2 cellular contexts compared by ENCODE assay signal in the genomic region with DNA sequence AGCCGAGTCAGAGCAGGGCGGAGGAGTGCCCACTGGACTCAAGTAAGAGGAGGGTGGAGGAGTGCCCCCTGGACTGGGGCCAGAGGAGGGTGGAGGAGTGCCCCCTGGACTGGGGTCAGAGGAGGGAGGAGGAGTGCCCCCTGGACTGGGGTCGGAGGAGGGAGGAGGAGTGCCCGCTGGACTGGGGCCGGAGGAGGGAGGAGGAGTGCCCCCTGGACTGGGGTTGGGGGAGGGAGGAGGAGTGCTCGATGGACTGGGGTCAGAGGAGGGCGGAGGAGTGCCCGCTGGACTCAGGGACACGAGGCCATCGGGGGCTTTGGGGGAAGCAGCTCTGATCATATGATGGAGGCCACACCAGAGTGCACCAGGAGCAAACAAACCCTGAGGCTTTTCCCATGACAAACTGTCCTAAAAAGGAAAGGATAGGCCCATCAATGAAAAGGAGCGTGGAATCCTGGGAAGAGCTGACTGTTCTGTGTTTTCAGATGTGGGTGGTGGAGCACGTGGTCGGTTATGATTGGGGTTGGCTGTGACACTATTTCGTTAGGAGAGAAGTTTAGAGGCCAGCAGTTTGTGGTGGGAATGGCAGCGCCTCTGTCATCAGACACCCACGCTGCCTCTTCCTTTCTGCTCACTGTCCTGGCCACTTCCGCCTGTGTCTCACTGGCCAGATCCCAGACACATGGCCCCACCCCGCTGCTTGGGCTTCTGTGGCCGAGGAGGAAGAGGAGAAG.
TF ChIP-seq lines count a peak whose summit lies in the region.

No MANE protein-coding gene starts in this region.

TF ChIP-seq in GM12878, 131 proteins besides CTCF, POLR2A, EP300 and RAD21 (continued from another document):
- TF ChIP-seq, protein P1, sequence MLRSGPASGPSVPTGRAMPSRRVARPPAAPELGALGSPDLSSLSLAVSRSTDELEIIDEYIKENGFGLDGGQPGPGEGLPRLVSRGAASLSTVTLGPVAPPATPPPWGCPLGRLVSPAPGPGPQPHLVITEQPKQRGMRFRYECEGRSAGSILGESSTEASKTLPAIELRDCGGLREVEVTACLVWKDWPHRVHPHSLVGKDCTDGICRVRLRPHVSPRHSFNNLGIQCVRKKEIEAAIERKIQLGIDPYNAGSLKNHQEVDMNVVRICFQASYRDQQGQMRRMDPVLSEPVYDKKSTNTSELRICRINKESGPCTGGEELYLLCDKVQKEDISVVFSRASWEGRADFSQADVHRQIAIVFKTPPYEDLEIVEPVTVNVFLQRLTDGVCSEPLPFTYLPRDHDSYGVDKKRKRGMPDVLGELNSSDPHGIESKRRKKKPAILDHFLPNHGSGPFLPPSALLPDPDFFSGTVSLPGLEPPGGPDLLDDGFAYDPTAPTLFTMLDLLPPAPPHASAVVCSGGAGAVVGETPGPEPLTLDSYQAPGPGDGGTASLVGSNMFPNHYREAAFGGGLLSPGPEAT (IDR thresholded peaks at IDR 0.05; ENCODE audit: low read depth), result 0 out of 2 replicates have a peak, but pooled peaks have one; percentile 53
- TF ChIP-seq, protein P2, sequence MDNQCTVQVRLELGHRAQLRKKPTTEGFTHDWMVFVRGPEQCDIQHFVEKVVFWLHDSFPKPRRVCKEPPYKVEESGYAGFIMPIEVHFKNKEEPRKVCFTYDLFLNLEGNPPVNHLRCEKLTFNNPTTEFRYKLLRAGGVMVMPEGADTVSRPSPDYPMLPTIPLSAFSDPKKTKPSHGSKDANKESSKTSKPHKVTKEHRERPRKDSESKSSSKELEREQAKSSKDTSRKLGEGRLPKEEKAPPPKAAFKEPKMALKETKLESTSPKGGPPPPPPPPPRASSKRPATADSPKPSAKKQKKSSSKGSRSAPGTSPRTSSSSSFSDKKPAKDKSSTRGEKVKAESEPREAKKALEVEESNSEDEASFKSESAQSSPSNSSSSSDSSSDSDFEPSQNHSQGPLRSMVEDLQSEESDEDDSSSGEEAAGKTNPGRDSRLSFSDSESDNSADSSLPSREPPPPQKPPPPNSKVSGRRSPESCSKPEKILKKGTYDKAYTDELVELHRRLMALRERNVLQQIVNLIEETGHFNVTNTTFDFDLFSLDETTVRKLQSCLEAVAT (IDR thresholded peaks at IDR 0.05), result 0 out of 2 replicates have a peak, but pooled peaks have one; percentile 15
- TF ChIP-seq STAT3 (IDR thresholded peaks at IDR 0.05; ENCODE audit: low read depth, low read length) (no peak), ATF7 (IDR thresholded peaks at IDR 0.05; ENCODE audit: low read depth) (peak; percentile 40), RUNX3 (IDR thresholded peaks at IDR 0.05; ENCODE audit: low read length) (peak; percentile 34), SPI1 (IDR thresholded peaks at IDR 0.05; ENCODE audit: borderline replicate concordance, insufficient read depth, low read depth, low read length) (peak; percentile 21; the same call in 1 of the 2 replicates), RAD51 (IDR thresholded peaks at IDR 0.05) (peak; percentile 70), MTA2 (IDR thresholded peaks at IDR 0.05; ENCODE audit: low read depth) (0 out of 2 replicates have a peak, but pooled peaks have one; percentile 33), HDGF (IDR thresholded peaks at IDR 0.05) (no peak), KAT2A (conservative IDR thresholded peaks at IDR 0.05; ENCODE audit: control insufficient read depth, low read depth, low read length) (no peak), CEBPB (IDR thresholded peaks at IDR 0.05; ENCODE audit: borderline replicate concordance in 1 of 2, low read depth in 2 of 2, low read length in 2 of 2) (no peak), STAT1 (conservative IDR thresholded peaks at IDR 0.05) (no peak), CUX1 (IDR thresholded peaks at IDR 0.05; ENCODE audit: insufficient replicate concordance, low read depth, low read length) (no peak)

TF ChIP-seq in SK-N-SH treated with all-trans-retinoic acid at 6 μM for 48 hours, 23 proteins besides CTCF, POLR2A, EP300 and RAD21 (continued from another document):
- TF ChIP-seq TCF4 (CRISPR knock-in tag; IDR thresholded peaks at IDR 0.05; ENCODE audit: borderline replicate concordance), result no peak
- TF ChIP-seq ZNF565 (CRISPR knock-in tag; conservative IDR thresholded peaks at IDR 0.05; ENCODE audit: low read depth), result no peak
- no peak for TF ChIP-seq SNAI2 (CRISPR knock-in tag; IDR thresholded peaks at IDR 0.05)
- TF ChIP-seq ESRRG (CRISPR knock-in tag; IDR thresholded peaks at IDR 0.05), result no peak
- TF ChIP-seq ZNF8 (CRISPR knock-in tag; IDR thresholded peaks at IDR 0.05), result no peak
- TF ChIP-seq OSR1 (CRISPR knock-in tag; IDR thresholded peaks at IDR 0.05), result no peak
- TF ChIP-seq CSDC2 (CRISPR knock-in tag; IDR thresholded peaks at IDR 0.05), result no peak
- TF ChIP-seq ISL1 (CRISPR knock-in tag; IDR thresholded peaks at IDR 0.05), result no peak
- TF ChIP-seq, protein P3, sequence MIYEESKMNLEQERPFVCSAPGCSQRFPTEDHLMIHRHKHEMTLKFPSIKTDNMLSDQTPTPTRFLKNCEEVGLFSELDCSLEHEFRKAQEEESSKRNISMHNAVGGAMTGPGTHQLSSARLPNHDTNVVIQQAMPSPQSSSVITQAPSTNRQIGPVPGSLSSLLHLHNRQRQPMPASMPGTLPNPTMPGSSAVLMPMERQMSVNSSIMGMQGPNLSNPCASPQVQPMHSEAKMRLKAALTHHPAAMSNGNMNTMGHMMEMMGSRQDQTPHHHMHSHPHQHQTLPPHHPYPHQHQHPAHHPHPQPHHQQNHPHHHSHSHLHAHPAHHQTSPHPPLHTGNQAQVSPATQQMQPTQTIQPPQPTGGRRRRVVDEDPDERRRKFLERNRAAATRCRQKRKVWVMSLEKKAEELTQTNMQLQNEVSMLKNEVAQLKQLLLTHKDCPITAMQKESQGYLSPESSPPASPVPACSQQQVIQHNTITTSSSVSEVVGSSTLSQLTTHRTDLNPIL (CRISPR knock-in tag; IDR thresholded peaks at IDR 0.05; ENCODE audit: low read depth), result no peak
- no peak for TF ChIP-seq ZFP3 (CRISPR knock-in tag; IDR thresholded peaks at IDR 0.05)
- no peak for TF ChIP-seq BACH2 (CRISPR knock-in tag; IDR thresholded peaks at IDR 0.05; ENCODE audit: borderline replicate concordance)
- TF ChIP-seq RARB (CRISPR knock-in tag; IDR thresholded peaks at IDR 0.05), result no peak
- TF ChIP-seq TOX (CRISPR knock-in tag; IDR thresholded peaks at IDR 0.05; ENCODE audit: borderline replicate concordance), result no peak
- TF ChIP-seq, protein P4, sequence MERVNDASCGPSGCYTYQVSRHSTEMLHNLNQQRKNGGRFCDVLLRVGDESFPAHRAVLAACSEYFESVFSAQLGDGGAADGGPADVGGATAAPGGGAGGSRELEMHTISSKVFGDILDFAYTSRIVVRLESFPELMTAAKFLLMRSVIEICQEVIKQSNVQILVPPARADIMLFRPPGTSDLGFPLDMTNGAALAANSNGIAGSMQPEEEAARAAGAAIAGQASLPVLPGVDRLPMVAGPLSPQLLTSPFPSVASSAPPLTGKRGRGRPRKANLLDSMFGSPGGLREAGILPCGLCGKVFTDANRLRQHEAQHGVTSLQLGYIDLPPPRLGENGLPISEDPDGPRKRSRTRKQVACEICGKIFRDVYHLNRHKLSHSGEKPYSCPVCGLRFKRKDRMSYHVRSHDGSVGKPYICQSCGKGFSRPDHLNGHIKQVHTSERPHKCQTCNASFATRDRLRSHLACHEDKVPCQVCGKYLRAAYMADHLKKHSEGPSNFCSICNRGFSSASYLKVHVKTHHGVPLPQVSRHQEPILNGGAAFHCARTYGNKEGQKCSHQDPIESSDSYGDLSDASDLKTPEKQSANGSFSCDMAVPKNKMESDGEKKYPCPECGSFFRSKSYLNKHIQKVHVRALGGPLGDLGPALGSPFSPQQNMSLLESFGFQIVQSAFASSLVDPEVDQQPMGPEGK (CRISPR knock-in tag; IDR thresholded peaks at IDR 0.05; ENCODE audit: borderline replicate concordance), result no peak
- no peak for TF ChIP-seq TSHZ2 (CRISPR knock-in tag; IDR thresholded peaks at IDR 0.05)
